12 cellular contexts compared by ENCODE assay signal in genomic region chr20:53331151-53331973, GRCh38.
A peak's percentile ranks its signal among the peaks of the same experiment; 100 is the strongest.
DNase-seq lines count a peak whose midpoint lies in the region; TF ChIP-seq lines count a peak whose summit lies in the region.
"Had no signal": no experiment of that assay in that cellular context is flagged by ENCODE, and none has a peak within 500 bp of the region (broad histone marks: within the 10 kb centered on the region; RNA-seq: fewer than 3 reads in every experiment).

No MANE protein-coding gene starts in this region.

- no peak overlapping the region for H3K27ac ChIP-seq in thyroid gland

- H3K27me3 ChIP-seq in thyroid gland: no peaks in the 10 kb centered on the region

- H3K4me3 ChIP-seq in choroid plexus epithelial cell (ENCODE audit: low read depth, low read length) (no peak overlapping the region), thyroid gland (replicated peaks in 1 of 3) (no peak overlapping the region)
- H3K4me3 ChIP-seq: skin epidermis had no signal

- no peak for TF ChIP-seq CTCF in choroid plexus epithelial cell (conservative IDR thresholded peaks at IDR 0.05; ENCODE audit: low read depth, low read length)
- no peak for TF ChIP-seq CTCF in nephron (IDR thresholded peaks at IDR 0.05; ENCODE audit: unreplicated experiment in 3 of 3)
- TF ChIP-seq CTCF in thyroid gland (IDR thresholded peaks at IDR 0.05): no peak

- no peaks in the 10 kb centered on the region for H3K36me3 ChIP-seq in thyroid gland

- H3K36me3 Mint-ChIP-seq in nephron (ENCODE audit: low read depth): peaks cover 5% of the 10 kb centered on the region

- no peaks in the 10 kb centered on the region for H3K9me3 ChIP-seq in thyroid gland

- H3K9me3 Mint-ChIP-seq in nephron: no peaks in the 10 kb centered on the region
- H3K9me3 Mint-ChIP-seq: activated naive CD8-positive, alpha-beta T cell treated with anti-CD3 and anti-CD28 coated beads, Interleukin-2, amount 50 U/mL, for 24 hours had no signal

- H3K27ac Mint-ChIP-seq in nephron: peak overlapping the region; percentile 58 to 89 (median 80)
- H3K27ac Mint-ChIP-seq: activated naive CD8-positive, alpha-beta T cell treated with anti-CD3 and anti-CD28 coated beads, Interleukin-2, amount 50 U/mL, for 24 hours; stimulated activated naive CD8-positive, alpha-beta T cell treated with anti-CD3 and anti-CD28 coated beads, Interleukin-15, amount 100 ng/mL, for 72 hours had no signal

- in situ Hi-C loops in Caki2 (cut with HindIII; ENCODE audit: low pct_unique_long_range_greater_than_20kb, low sequenced_read_pairs): no loop called here

- H3K4me1 ChIP-seq in thyroid gland: peaks cover 0 to 5% of the 10 kb centered on the region in 2 donors

- no peaks in the 10 kb centered on the region for H3K27me3 Mint-ChIP-seq in nephron (ENCODE audit: low read depth)
- H3K27me3 Mint-ChIP-seq: activated naive CD8-positive, alpha-beta T cell treated with anti-CD3 and anti-CD28 coated beads, Interleukin-2, amount 50 U/mL, for 24 hours had no signal

- intact Hi-C loops in thyroid gland (cut with DNase I): no loop called here

- WGBS in thyroid gland, 2 donors: 68 to 70% methylated on average over 12 of the region's 12 CpGs

- H3K4me1 Mint-ChIP-seq in nephron: peaks cover 40% of the 10 kb centered on the region
- H3K4me1 Mint-ChIP-seq: activated naive CD8-positive, alpha-beta T cell treated with anti-CD3 and anti-CD28 coated beads, Interleukin-2, amount 50 U/mL, for 24 hours; stimulated activated naive CD8-positive, alpha-beta T cell treated with anti-CD3 and anti-CD28 coated beads, Interleukin-15, amount 100 ng/mL, for 72 hours had no signal

- no peak for TF ChIP-seq POLR2A in thyroid gland (IDR thresholded peaks at IDR 0.05)

- peak; percentile 61 for DNase-seq in Caki2 (ENCODE audit: low read depth)
- peak; percentile 41 for DNase-seq in HuH-7.5 (ENCODE audit: low spot score)
- DNase-seq in choroid plexus epithelial cell (ENCODE audit: low read depth): peak; percentile 2
- no peak for DNase-seq in stimulated activated CD4-positive, alpha-beta T cell treated with anti-CD3 and anti-CD28 coated beads, Interleukin-2, amount 100 ng/mL, for 24 hours
- no peak for DNase-seq in activated CD4-positive, alpha-beta T cell treated with anti-CD3 and anti-CD28 coated beads, Interleukin-2, amount 50 U/mL, for 48 hours
- no peak for DNase-seq in thyroid gland
- DNase-seq in MV-4-11 (lab: John Stamatoyannopoulos, UW): no peak
- DNase-seq: activated naive CD8-positive, alpha-beta T cell treated with anti-CD3 and anti-CD28 coated beads, Interleukin-2, amount 50 U/mL, for 24 hours; NCI-H2081; stimulated activated naive CD8-positive, alpha-beta T cell treated with anti-CD3 and anti-CD28 coated beads, Interleukin-15, amount 100 ng/mL, for 72 hours had no signal

- H3K4me3 Mint-ChIP-seq in nephron: peak overlapping the region in 1 of 3 experiments; percentile 12
- H3K4me3 Mint-ChIP-seq: activated naive CD8-positive, alpha-beta T cell treated with anti-CD3 and anti-CD28 coated beads, Interleukin-2, amount 50 U/mL, for 24 hours; stimulated activated naive CD8-positive, alpha-beta T cell treated with anti-CD3 and anti-CD28 coated beads, Interleukin-15, amount 100 ng/mL, for 72 hours had no signal

Comparison
In these comparisons a context has a peak if more than half of its experiments do, and no peak if none do; other contexts are left out.
1. DNase-seq: peak in Caki2 (single experiment), HuH-7.5 (single experiment) and choroid plexus epithelial cell (single experiment); none in stimulated activated CD4-positive, alpha-beta T cell treated with anti-CD3 and anti-CD28 coated beads, Interleukin-2, amount 100 ng/mL, for 24 hours (0 of 2), activated CD4-positive, alpha-beta T cell treated with anti-CD3 and anti-CD28 coated beads, Interleukin-2, amount 50 U/mL, for 48 hours (0 of 2), thyroid gland (0 of 2) and MV-4-11 (single experiment).